In genomic region chr7:119123326-119123725, GRCh38 we compare ENCODE assay signal across 32 cellular contexts.
"Had no signal": no experiment of that assay in that cellular context is flagged by ENCODE, and none has a peak within 500 bp of the region (broad histone marks: within the 10 kb centered on the region; RNA-seq: fewer than 3 reads in every experiment).

No MANE protein-coding gene starts in this region.

- H3K27me3 ChIP-seq: adrenal gland, ascending aorta, body of pancreas, brain microvascular endothelial cell, breast epithelium, cardiac muscle cell had no signal

- H3K36me3 ChIP-seq: adrenal gland, ascending aorta, brain microvascular endothelial cell, breast epithelium, cardiac muscle cell had no signal

- ATAC-seq: activated naive CD4-positive, alpha-beta T cell treated with anti-CD3 and anti-CD28 coated beads, Interleukin-2, amount 50 U/mL, for 72 hours; activated naive CD8-positive, alpha-beta T cell treated with anti-CD3 and anti-CD28 coated beads, Interleukin-2, amount 50 U/mL, for 24 hours; activated T-cell treated with anti-CD3 and anti-CD28 coated beads, Interleukin-2, amount 50 U/mL, for 4 hours; activated T-cell treated with anti-CD3 and anti-CD28 coated beads, Interleukin-2, amount 50 U/mL, for 72 hours; activated T-helper 17 cell treated with anti-CD3 and anti-CD28 coated beads, Interleukin-2, amount 50 U/mL, for 72 hours; body of pancreas had no signal

- H3K4me3 ChIP-seq: adrenal gland, ascending aorta, body of pancreas, breast epithelium, cardiac muscle cell had no signal

- H3K27ac ChIP-seq: adrenal gland, ascending aorta, body of pancreas, brain microvascular endothelial cell, breast epithelium, cardiac muscle cell had no signal

- H3K9me3 ChIP-seq: body of pancreas had no signal

- H3K4me1 ChIP-seq: adrenal gland, ascending aorta, body of pancreas, breast epithelium had no signal

- FAIRE-seq: astrocyte had no signal

- DNase-seq: activated effector memory CD4-positive, alpha-beta T cell treated with anti-CD3 and anti-CD28 coated beads, Interleukin-2, amount 50 U/mL, for 16 hours; activated effector memory CD4-positive, alpha-beta T cell treated with Interleukin-2 at 50 U/mL for 16 hours; activated gamma-delta T cell; activated gamma-delta T cell treated with Interleukin-2 at 50 U/mL for 16 hours; activated naive CD4-positive, alpha-beta T cell; activated naive CD4-positive, alpha-beta T cell treated with anti-CD3 and anti-CD28 coated beads for 36 hours; activated naive CD4-positive, alpha-beta T cell treated with anti-CD3 and anti-CD28 coated beads, Interleukin-2, amount 10 ng/mL, durations not matched to agents 7 days and 5 days; activated naive CD4-positive, alpha-beta T cell treated with anti-CD3 and anti-CD28 coated beads, Interleukin-2, amount 50 U/mL, for 16 hours; activated naive CD4-positive, alpha-beta T cell treated with Interleukin-2 at 50 U/mL for 16 hours; activated naive CD8-positive, alpha-beta T cell treated with anti-CD3 and anti-CD28 coated beads for 36 hours; activated naive CD8-positive, alpha-beta T cell treated with anti-CD3 and anti-CD28 coated beads, Interleukin-2, amount 10 ng/mL, durations not matched to agents 7 days and 5 days; activated naive CD8-positive, alpha-beta T cell treated with anti-CD3 and anti-CD28 coated beads, Interleukin-2, amount 50 U/mL, for 24 hours; activated T-cell treated with anti-CD3 and anti-CD28 coated beads, Interleukin-2, amount 50 U/mL, for 24 hours; activated T-cell treated with anti-CD3 and anti-CD28 coated beads, Interleukin-2, amount 50 U/mL, for 4 hours; activated T-cell treated with anti-CD3 and anti-CD28 coated beads, Interleukin-2, amount 50 U/mL, for 48 hours; activated T-cell treated with anti-CD3 and anti-CD28 coated beads, Interleukin-2, amount 50 U/mL, for 72 hours; adrenal gland; amniotic stem cell; amygdala; anterior cingulate cortex; aorta; body of pancreas; brain microvascular endothelial cell; caudate nucleus; central memory CD4-positive, alpha-beta T cell; cerebellar nuclear complex had no signal
